18 cellular contexts compared by ENCODE assay signal in genomic region chr2:240578488-240578887, GRCh38. TPM values are rescaled to one million over a fixed set of nuclear protein-coding genes. Genes with fewer than 3 reads are reported as not detected.
A peak's percentile ranks its signal among the peaks of the same experiment; 100 is the strongest.
DNase-seq lines count a peak whose midpoint lies in the region; ATAC-seq and TF ChIP-seq lines count a peak whose summit lies in the region.
"Had no signal": no experiment of that assay in that cellular context is flagged by ENCODE, and none has a peak within 500 bp of the region (broad histone marks: within the 10 kb centered on the region; RNA-seq: fewer than 3 reads in every experiment).

No MANE protein-coding gene starts in this region.

- H3K4me1 Mint-ChIP-seq in activated naive CD4-positive, alpha-beta T cell treated with anti-CD3 and anti-CD28 coated beads for 36 hours (ENCODE audit: low read depth), result peaks cover 27% of the 10 kb centered on the region
- H3K4me1 Mint-ChIP-seq in CD8-positive, alpha-beta T cell (ENCODE audit: low read depth), result peaks cover 33% of the 10 kb centered on the region
- H3K4me1 Mint-ChIP-seq in activated CD8-positive, alpha-beta T cell treated with anti-CD3 and anti-CD28 coated beads for 36 hours (ENCODE audit: low read depth), result peaks cover 27% of the 10 kb centered on the region
- peaks cover 7% of the 10 kb centered on the region for H3K4me1 Mint-ChIP-seq in nephron progenitor cell

- ATAC-seq in CD8-positive, alpha-beta T cell, result no peak
- ATAC-seq in activated CD8-positive, alpha-beta T cell treated with anti-CD3 and anti-CD28 coated beads for 36 hours, result no peak
- ATAC-seq: stimulated activated naive CD8-positive, alpha-beta T cell treated with anti-CD3 and anti-CD28 coated beads, Interleukin-15, Interleukin-2, amounts not matched to agents 100 U/mL and 50 U/mL, for 24 hours had no signal

- POLR2A ChIA-PET in CD8-positive, alpha-beta T cell (lab: Charles Lee), result interaction anchor here (1.3 to 2.6 kb wide), 2 partner anchors 9 to 13 kb away, joined by 3 to 12 read pairs; partner anchors contain the start of gene RNPEPL1
- POLR2A ChIA-PET in activated CD8-positive, alpha-beta T cell treated with anti-CD3 and anti-CD28 coated beads for 36 hours (lab: Charles Lee), result interaction anchor here (2.7 kb wide), 1 partner anchor 12 kb away, joined by 12 read pairs; no protein-coding TSS in a partner anchor

- CTCF ChIA-PET in activated naive CD4-positive, alpha-beta T cell treated with anti-CD3 and anti-CD28 coated beads for 36 hours (lab: Charles Lee), result no interaction called here
- CTCF ChIA-PET in CD8-positive, alpha-beta T cell (lab: Charles Lee), result no interaction called here
- CTCF ChIA-PET in activated CD8-positive, alpha-beta T cell treated with anti-CD3 and anti-CD28 coated beads for 36 hours (lab: Charles Lee), result interaction anchor here (0.6 to 3.3 kb wide), 3 partner anchors 9 to 41 kb away, joined by 3 to 30 read pairs (median 10); partner anchors contain the start of gene RNPEPL1

- H3K27me3 ChIP-seq in CD8-positive, alpha-beta T cell (ENCODE audit: insufficient read depth, low read length), result no peaks in the 10 kb centered on the region

- peaks cover 2% of the 10 kb centered on the region for H3K9me3 Mint-ChIP-seq in activated naive CD4-positive, alpha-beta T cell treated with anti-CD3 and anti-CD28 coated beads for 36 hours
- H3K9me3 Mint-ChIP-seq in CD8-positive, alpha-beta T cell, result peaks cover 2% of the 10 kb centered on the region
- no peaks in the 10 kb centered on the region for H3K9me3 Mint-ChIP-seq in activated CD8-positive, alpha-beta T cell treated with anti-CD3 and anti-CD28 coated beads for 36 hours
- H3K9me3 Mint-ChIP-seq in nephron progenitor cell, result peaks cover 15% of the 10 kb centered on the region

- no peak overlapping the region for H3K4me3 ChIP-seq in CD8-positive, alpha-beta T cell (ENCODE audit: low read depth, low read length)
- H3K4me3 ChIP-seq: GM23248, mucosa of descending colon had no signal

- H3K4me1 ChIP-seq in CD8-positive, alpha-beta T cell (ENCODE audit: insufficient read depth, low read length), result peaks cover 25% of the 10 kb centered on the region

- no peaks in the 10 kb centered on the region for H3K9me3 ChIP-seq in CD8-positive, alpha-beta T cell (ENCODE audit: low read length)
- H3K9me3 ChIP-seq: mucosa of descending colon had no signal

- no peak overlapping the region for H3K4me3 Mint-ChIP-seq in activated naive CD4-positive, alpha-beta T cell treated with anti-CD3 and anti-CD28 coated beads for 36 hours
- no peak overlapping the region for H3K4me3 Mint-ChIP-seq in CD8-positive, alpha-beta T cell
- H3K4me3 Mint-ChIP-seq in activated CD8-positive, alpha-beta T cell treated with anti-CD3 and anti-CD28 coated beads for 36 hours, result no peak overlapping the region
- no peak overlapping the region for H3K4me3 Mint-ChIP-seq in nephron progenitor cell

- peak overlapping the region; percentile 72 for H3K27ac Mint-ChIP-seq in activated naive CD4-positive, alpha-beta T cell treated with anti-CD3 and anti-CD28 coated beads for 36 hours
- peak overlapping the region; percentile 86 for H3K27ac Mint-ChIP-seq in CD8-positive, alpha-beta T cell
- H3K27ac Mint-ChIP-seq in activated CD8-positive, alpha-beta T cell treated with anti-CD3 and anti-CD28 coated beads for 36 hours, result peak overlapping the region; percentile 82
- peak overlapping the region; percentile 88 for H3K27ac Mint-ChIP-seq in nephron progenitor cell

- H3K36me3 Mint-ChIP-seq in activated naive CD4-positive, alpha-beta T cell treated with anti-CD3 and anti-CD28 coated beads for 36 hours (ENCODE audit: low read depth), result peaks cover 7% of the 10 kb centered on the region
- H3K36me3 Mint-ChIP-seq in CD8-positive, alpha-beta T cell, result peaks cover 64% of the 10 kb centered on the region
- H3K36me3 Mint-ChIP-seq in activated CD8-positive, alpha-beta T cell treated with anti-CD3 and anti-CD28 coated beads for 36 hours (ENCODE audit: low read depth), result peaks cover 14% of the 10 kb centered on the region
- peaks cover 35% of the 10 kb centered on the region for H3K36me3 Mint-ChIP-seq in nephron progenitor cell (ENCODE audit: low read depth)

- no peaks in the 10 kb centered on the region for H3K27me3 Mint-ChIP-seq in activated naive CD4-positive, alpha-beta T cell treated with anti-CD3 and anti-CD28 coated beads for 36 hours (ENCODE audit: low read depth)
- no peaks in the 10 kb centered on the region for H3K27me3 Mint-ChIP-seq in CD8-positive, alpha-beta T cell (ENCODE audit: low read depth)
- H3K27me3 Mint-ChIP-seq in activated CD8-positive, alpha-beta T cell treated with anti-CD3 and anti-CD28 coated beads for 36 hours, result no peaks in the 10 kb centered on the region
- H3K27me3 Mint-ChIP-seq in nephron progenitor cell (ENCODE audit: low read depth, poor library complexity), result no peaks in the 10 kb centered on the region

- TF ChIP-seq CTCF in CD8-positive, alpha-beta T cell (IDR thresholded peaks at IDR 0.05), result no peak
- TF ChIP-seq CTCF in activated CD8-positive, alpha-beta T cell treated with anti-CD3 and anti-CD28 coated beads for 36 hours (IDR thresholded peaks at IDR 0.05), result no peak
- TF ChIP-seq CTCF in nephron progenitor cell (IDR thresholded peaks at IDR 0.05), result no peak

- intact Hi-C loops in activated naive CD4-positive, alpha-beta T cell treated with anti-CD3 and anti-CD28 coated beads for 36 hours (cut with micrococcal nuclease), result no loop called here
- intact Hi-C loops in CD8-positive, alpha-beta T cell (cut with DNase I, micrococcal nuclease), result no loop called here
- intact Hi-C loops in activated CD8-positive, alpha-beta T cell treated with anti-CD3 and anti-CD28 coated beads for 36 hours (cut with micrococcal nuclease), result no loop called here

- no peak for DNase-seq in activated naive CD4-positive, alpha-beta T cell treated with anti-CD3 and anti-CD28 coated beads for 36 hours
- DNase-seq in activated naive CD4-positive, alpha-beta T cell (lab: John Stamatoyannopoulos, UW), result no peak
- DNase-seq in CD8-positive, alpha-beta T cell, result no peak
- DNase-seq in activated CD8-positive, alpha-beta T cell treated with anti-CD3 and anti-CD28 coated beads for 36 hours, result no peak
- DNase-seq in nephron progenitor cell, result no peak
- no peak for DNase-seq in glomerular visceral epithelial cell (ENCODE audit: extremely low spot score)
- no peak for DNase-seq in stimulated activated CD4-positive, alpha-beta T cell treated with anti-CD3 and anti-CD28 coated beads, Interleukin-4, amount 100 ng/mL, for 24 hours
- DNase-seq in medulla oblongata (ENCODE audit: extremely low spot score), result no peak
- DNase-seq: activated CD8-positive, alpha-beta memory T cell treated with anti-CD3 and anti-CD28 coated beads for 24 hours; activated effector memory CD4-positive, alpha-beta T cell treated with Interleukin-2 at 50 U/mL for 16 hours; cortex of kidney; DND-41; GM23248; occipital lobe; stimulated activated naive CD8-positive, alpha-beta T cell treated with anti-CD3 and anti-CD28 coated beads, Interleukin-15, Interleukin-2, amounts not matched to agents 100 U/mL and 50 U/mL, for 24 hours; SW 1271 had no signal

- H3K36me3 ChIP-seq in CD8-positive, alpha-beta T cell (ENCODE audit: insufficient read depth, low read length), result peaks cover 20% of the 10 kb centered on the region

- no peak overlapping the region for H3K27ac ChIP-seq in CD8-positive, alpha-beta T cell (ENCODE audit: low read depth, low read length)
- H3K27ac ChIP-seq: GM23248 had no signal

RNA-seq across cellular contexts. Expression of gene CAPN10, which starts 8.0 kb away (rescaled TPM):
- total RNA-seq in activated naive CD4-positive, alpha-beta T cell treated with anti-CD3 and anti-CD28 coated beads for 36 hours, result 10 to 100 TPM; 24.9 to 28.5 TPM
- 10 to 100 TPM; 65.9 to 68.9 TPM for total RNA-seq in CD8-positive, alpha-beta T cell
- 10 to 100 TPM; 26.8 to 29.1 TPM for total RNA-seq in activated CD8-positive, alpha-beta T cell treated with anti-CD3 and anti-CD28 coated beads for 36 hours

RNA-seq across cellular contexts. Expression of gene RNPEPL1, which starts 10.2 kb away (rescaled TPM):
- total RNA-seq in activated naive CD4-positive, alpha-beta T cell treated with anti-CD3 and anti-CD28 coated beads for 36 hours, result 10 to 100 TPM; 40.3 to 44.3 TPM
- total RNA-seq in CD8-positive, alpha-beta T cell, result 10 to 100 TPM; 73.3 to 75.0 TPM
- total RNA-seq in activated CD8-positive, alpha-beta T cell treated with anti-CD3 and anti-CD28 coated beads for 36 hours, result 10 to 100 TPM; 39.1 to 40.5 TPM

RNA-seq across cellular contexts. Expression of gene DUSP28, which starts 18.3 kb away (rescaled TPM):
- 1 to 10 TPM; 5.1 to 5.6 TPM for total RNA-seq in activated naive CD4-positive, alpha-beta T cell treated with anti-CD3 and anti-CD28 coated beads for 36 hours
- 10 to 100 TPM; 16.4 to 17.3 TPM for total RNA-seq in CD8-positive, alpha-beta T cell
- 1 to 10 TPM; 4.5 to 6.2 TPM for total RNA-seq in activated CD8-positive, alpha-beta T cell treated with anti-CD3 and anti-CD28 coated beads for 36 hours

RNA-seq across cellular contexts. Expression of gene ANKMY1, which starts 20.7 kb away (rescaled TPM):
- total RNA-seq in activated naive CD4-positive, alpha-beta T cell treated with anti-CD3 and anti-CD28 coated beads for 36 hours, result 10 to 100 TPM; 17.0 to 17.4 TPM
- total RNA-seq in CD8-positive, alpha-beta T cell, result 10 to 100 TPM; 23.4 to 23.9 TPM
- 10 to 100 TPM; 14.5 to 18.6 TPM for total RNA-seq in activated CD8-positive, alpha-beta T cell treated with anti-CD3 and anti-CD28 coated beads for 36 hours

RNA-seq across cellular contexts. Expression of gene GPR35, which starts 46.8 kb away (rescaled TPM):
- 1 to 10 TPM; 2.5 to 2.6 TPM for total RNA-seq in activated naive CD4-positive, alpha-beta T cell treated with anti-CD3 and anti-CD28 coated beads for 36 hours
- 10 to 100 TPM; 17.5 to 18.7 TPM for total RNA-seq in CD8-positive, alpha-beta T cell
- 10 to 100 TPM; 14.4 to 14.6 TPM for total RNA-seq in activated CD8-positive, alpha-beta T cell treated with anti-CD3 and anti-CD28 coated beads for 36 hours
- total RNA-seq: epithelial cell of proximal tubule, GM23248 had no signal
